Comparison of ENCODE assay signal across 14 cellular contexts in the genomic region with DNA sequence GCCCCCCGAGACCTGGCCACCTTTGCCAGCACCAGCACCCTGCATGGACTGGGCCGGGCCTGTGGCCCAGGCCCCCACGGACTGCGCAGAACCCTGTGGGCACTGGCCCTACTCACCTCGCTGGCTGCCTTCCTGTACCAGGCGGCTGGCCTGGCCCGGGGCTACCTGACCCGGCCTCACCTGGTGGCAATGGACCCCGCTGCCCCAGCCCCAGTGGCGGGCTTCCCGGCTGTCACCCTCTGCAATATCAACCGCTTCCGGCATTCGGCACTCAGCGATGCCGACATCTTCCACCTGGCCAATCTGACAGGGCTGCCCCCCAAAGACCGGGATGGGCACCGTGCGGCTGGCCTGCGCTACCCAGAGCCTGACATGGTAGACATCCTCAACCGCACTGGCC. TPM values are rescaled to one million over a fixed set of nuclear protein-coding genes. Genes with fewer than 3 reads are reported as not detected.
DNase-seq lines count a peak whose midpoint lies in the region; ATAC-seq and TF ChIP-seq lines count a peak whose summit lies in the region.
"Had no signal": no experiment of that assay in that cellular context is flagged by ENCODE, and none has a peak within 500 bp of the region (broad histone marks: within the 10 kb centered on the region; RNA-seq: fewer than 3 reads in every experiment).

No MANE protein-coding gene starts in this region.

- H3K79me2 ChIP-seq in neural cell (replicated peaks; ENCODE audit: insufficient read depth, low read length) = no peaks in the 10 kb centered on the region

- H3F3A ChIP-seq in neural cell (ENCODE audit: insufficient read depth, low read length, poor library complexity, severe bottlenecking) = no peaks in the 10 kb centered on the region

- peaks cover 39% of the 10 kb centered on the region for H3K4me1 Mint-ChIP-seq in stimulated activated naive CD8-positive, alpha-beta T cell treated with anti-CD3 and anti-CD28 coated beads, Interleukin-15, amount 100 ng/mL, for 72 hours

- H3K27ac ChIP-seq in neural cell (ENCODE audit: low read length) = no peak overlapping the region
- H3K27ac ChIP-seq: SJSA1 had no signal

- H3K4me3 ChIP-seq in neural cell (ENCODE audit: low read length) = peak overlapping the region; percentile 59
- H3K4me3 ChIP-seq: SJSA1 had no signal

- H3K36me3 ChIP-seq in neural cell (ENCODE audit: insufficient read depth, low read length) = no peaks in the 10 kb centered on the region
- H3K36me3 ChIP-seq: SJSA1 had no signal

- no peak for TF ChIP-seq EP300 in neural cell (conservative IDR thresholded peaks at IDR 0.05; ENCODE audit: poor library complexity, severe bottlenecking)

- no peaks in the 10 kb centered on the region for H3K9me3 ChIP-seq in neural cell (ENCODE audit: low read length)
- H3K9me3 ChIP-seq: SJSA1 had no signal

- no peak overlapping the region for H2AFZ ChIP-seq in neural cell (ENCODE audit: low read depth, low read length)

- no peaks in the 10 kb centered on the region for H4K20me1 ChIP-seq in neural cell (ENCODE audit: insufficient read depth)

- no peak for DNase-seq in stimulated activated naive CD8-positive, alpha-beta T cell treated with anti-CD3 and anti-CD28 coated beads, Interleukin-15, amount 100 ng/mL, for 72 hours
- no peak for DNase-seq in stimulated activated naive CD8-positive, alpha-beta T cell treated with anti-CD3 and anti-CD28 coated beads, Interleukin-15, Interleukin-2, amounts not matched to agents 100 U/mL and 50 U/mL, for 24 hours
- no peak for DNase-seq in stimulated activated CD4-positive, alpha-beta T cell treated with anti-CD3 and anti-CD28 coated beads, Interleukin-2, amount 100 ng/mL, for 24 hours
- no peak for DNase-seq in NCI-H524 (lab: John Stamatoyannopoulos, UW)
- DNase-seq: AML-193, Karpas-422, MV-4-11, NCI-H2029 treated with DMSO at 0.1 percent for 48 hours, SW 1271 had no signal

- H3K27ac Mint-ChIP-seq in stimulated activated naive CD8-positive, alpha-beta T cell treated with anti-CD3 and anti-CD28 coated beads, Interleukin-15, amount 100 ng/mL, for 72 hours = no peak overlapping the region
- H3K27ac Mint-ChIP-seq: IgD-negative memory B cell had no signal

- peak overlapping the region; percentile 59 for H3K9ac ChIP-seq in neural cell (ENCODE audit: low read length)

- TF ChIP-seq RAD21 in neural cell (conservative IDR thresholded peaks at IDR 0.05) = no peak

- H3K27me3 Mint-ChIP-seq in stimulated activated naive CD8-positive, alpha-beta T cell treated with anti-CD3 and anti-CD28 coated beads, Interleukin-15, amount 100 ng/mL, for 72 hours = peaks cover 100% of the 10 kb centered on the region

- H3K9me3 Mint-ChIP-seq in stimulated activated naive CD8-positive, alpha-beta T cell treated with anti-CD3 and anti-CD28 coated beads, Interleukin-15, amount 100 ng/mL, for 72 hours = no peaks in the 10 kb centered on the region
- H3K9me3 Mint-ChIP-seq: IgD-negative memory B cell had no signal

- no peaks in the 10 kb centered on the region for H3K27me3 ChIP-seq in neural cell (ENCODE audit: insufficient read depth, low read depth, low read length)

- no peak overlapping the region for H3K4me2 ChIP-seq in neural cell (ENCODE audit: low read length)

- no peaks in the 10 kb centered on the region for H3K9me2 ChIP-seq in neural cell (ENCODE audit: insufficient read depth, low read length)

- no peak for TF ChIP-seq CTCF in neural cell (IDR thresholded peaks at IDR 0.05; ENCODE audit: poor library complexity, severe bottlenecking)

- ATAC-seq in stimulated activated naive CD8-positive, alpha-beta T cell treated with anti-CD3 and anti-CD28 coated beads, Interleukin-15, amount 100 ng/mL, for 72 hours = peak; percentile 10
- no peak for ATAC-seq in stimulated activated naive CD8-positive, alpha-beta T cell treated with anti-CD3 and anti-CD28 coated beads, Interleukin-15, Interleukin-2, amounts not matched to agents 100 U/mL and 50 U/mL, for 24 hours
- no peak for ATAC-seq in GM21619 (IDR thresholded peaks at IDR 0.05; ENCODE audit: unreplicated experiment)

- no peak overlapping the region for H3K4me3 Mint-ChIP-seq in stimulated activated naive CD8-positive, alpha-beta T cell treated with anti-CD3 and anti-CD28 coated beads, Interleukin-15, amount 100 ng/mL, for 72 hours
- H3K4me3 Mint-ChIP-seq: IgD-negative memory B cell had no signal

TF ChIP-seq in neural cell, 6 proteins besides CTCF, POLR2A, EP300 and RAD21:
- TF ChIP-seq EZH2 (IDR thresholded peaks at IDR 0.05; ENCODE audit: borderline replicate concordance, insufficient read depth, low read length, poor library complexity, severe bottlenecking) (no peak), SMC3 (conservative IDR thresholded peaks at IDR 0.05; ENCODE audit: poor library complexity) (no peak)

RNA-seq across cellular contexts. Expression of gene ASIC4, which starts 0.6 kb away (rescaled TPM):
- 2.7 and 8.9 TPM in 2 replicates for polyA plus RNA-seq in neural cell
- polyA minus RNA-seq in neural cell = 1.9 and 2.9 TPM in 2 replicates
- polyA plus RNA-seq: AG04450, IgD-negative memory B cell had no signal

RNA-seq across cellular contexts. Expression of gene GMPPA, which starts 16.1 kb away (rescaled TPM):
- polyA plus RNA-seq in neural cell = 16.9 and 20.4 TPM in 2 replicates
- 9.4 and 14.9 TPM in 2 replicates for polyA minus RNA-seq in neural cell

RNA-seq across cellular contexts. Expression of gene CHPF, which starts 28.8 kb away (rescaled TPM):
- 24.3 and 28.6 TPM in 2 replicates for polyA plus RNA-seq in neural cell
- 35.1 and 42.4 TPM in 2 replicates for polyA minus RNA-seq in neural cell

RNA-seq across cellular contexts. Expression of gene TMEM198, which starts 29.0 kb away (rescaled TPM):
- 39.3 and 44.0 TPM in 2 replicates for polyA plus RNA-seq in neural cell
- polyA minus RNA-seq in neural cell = 39.7 and 50.9 TPM in 2 replicates

RNA-seq across cellular contexts. Expression of gene OBSL1, which starts 56.5 kb away (rescaled TPM):
- 59.7 and 75.2 TPM in 2 replicates for polyA plus RNA-seq in neural cell
- polyA minus RNA-seq in neural cell = 44.8 and 45.3 TPM in 2 replicates
- polyA plus RNA-seq: IgD-negative memory B cell had no signal
